ENCODE assay signal across 9 cellular contexts in the genomic region with DNA sequence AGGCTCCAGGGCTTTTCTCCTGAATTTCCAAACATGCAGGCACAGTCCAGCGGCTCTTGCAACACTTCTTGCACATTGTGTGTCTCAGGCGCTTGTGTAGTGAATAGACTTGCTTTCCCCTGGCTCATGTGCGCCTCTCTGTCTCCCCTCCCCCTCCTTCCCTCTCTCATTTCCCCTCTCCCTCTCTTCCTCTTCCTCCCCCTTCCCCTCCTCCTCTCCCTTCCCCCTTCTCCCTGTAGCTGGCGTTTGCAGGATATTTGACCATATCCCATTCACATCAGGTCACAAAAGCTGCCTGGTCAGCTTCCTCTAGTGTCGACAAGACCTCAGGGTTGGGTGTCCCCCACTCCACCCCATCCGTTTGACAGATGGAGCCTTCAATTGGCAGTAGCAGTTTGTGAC. TPM values are rescaled to one million over a fixed set of nuclear protein-coding genes. Genes with fewer than 3 reads are reported as not detected.
DNase-seq lines count a peak whose midpoint lies in the region; ATAC-seq and TF ChIP-seq lines count a peak whose summit lies in the region.
"Had no signal": no experiment of that assay in that cellular context is flagged by ENCODE, and none has a peak within 500 bp of the region (broad histone marks: within the 10 kb centered on the region; RNA-seq: fewer than 3 reads in every experiment).

No MANE protein-coding gene starts in this region.

- peak in 1 of 2 donors; percentile 24 for TF ChIP-seq EP300 in tibial nerve (IDR thresholded peaks at IDR 0.05)

- H3K36me3 ChIP-seq in tibial nerve = no peaks in the 10 kb centered on the region

- peaks cover 9% of the 10 kb centered on the region for H3K9me3 ChIP-seq in iPS-18c (ENCODE audit: control insufficient read depth, insufficient read depth, low read length)
- no peaks in the 10 kb centered on the region for H3K9me3 ChIP-seq in tibial nerve

- peaks cover 0 to 17% (median 0%) of the 10 kb centered on the region in 4 donors for H3K4me1 ChIP-seq in tibial nerve

- H3K4me3 ChIP-seq in iPS-18c (ENCODE audit: insufficient read depth, low read depth, low read length) = peak overlapping the region; percentile 35; the same call in 1 of the 2 replicates
- peak overlapping the region in 3 of 4 donors; percentile 39 to 72 (median 62) for H3K4me3 ChIP-seq in tibial nerve

- no peak for TF ChIP-seq CTCF in tibial nerve (IDR thresholded peaks at IDR 0.05)

- H3K4me1 Mint-ChIP-seq in activated T-helper 17 cell treated with anti-CD3 and anti-CD28 coated beads, Interleukin-2, amount 50 U/mL, for 72 hours = peaks cover 24% of the 10 kb centered on the region

- peak overlapping the region in 1 of 4 donors; percentile 80 for H3K27ac ChIP-seq in tibial nerve

- H3K27ac Mint-ChIP-seq in activated T-helper 17 cell treated with anti-CD3 and anti-CD28 coated beads, Interleukin-2, amount 50 U/mL, for 72 hours = no peak overlapping the region

- H3K9me3 Mint-ChIP-seq in activated T-helper 17 cell treated with anti-CD3 and anti-CD28 coated beads, Interleukin-2, amount 50 U/mL, for 72 hours = no peaks in the 10 kb centered on the region

- ATAC-seq in activated T-helper 17 cell treated with anti-CD3 and anti-CD28 coated beads, Interleukin-2, amount 50 U/mL, for 72 hours (replicated peaks) = no peak
- no peak for ATAC-seq in GM19463 (IDR thresholded peaks at IDR 0.05; ENCODE audit: unreplicated experiment)

- H3K4me3 Mint-ChIP-seq in activated T-helper 17 cell treated with anti-CD3 and anti-CD28 coated beads, Interleukin-2, amount 50 U/mL, for 72 hours = peak overlapping the region; percentile 78

- peak; percentile 62 for DNase-seq in activated effector memory CD4-positive, alpha-beta T cell treated with anti-CD3 and anti-CD28 coated beads, Interleukin-2, amount 50 U/mL, for 16 hours
- no peak for DNase-seq in activated effector memory CD4-positive, alpha-beta T cell treated with Interleukin-2 at 50 U/mL for 16 hours
- DNase-seq in tibial nerve (ENCODE audit: low spot score in 2 of 2) (peak in 1 of 2 donors; percentile 49), NCI-H1105 treated with DMSO at 0.1 percent for 48 hours (lab: John Stamatoyannopoulos, UW) (no peak), LoVo (ENCODE audit: low spot score) (no peak)
- DNase-seq: activated gamma-delta T cell treated with Interleukin-2 at 50 U/mL for 16 hours had no signal

- no peaks in the 10 kb centered on the region for H3K27me3 ChIP-seq in tibial nerve

- WGBS in tibial nerve, 2 donors = 10 to 28% methylated on average over 6 of the region's 6 CpGs

- TF ChIP-seq POLR2A in tibial nerve (IDR thresholded peaks at IDR 0.05) = no peak

- H3K27me3 Mint-ChIP-seq in activated T-helper 17 cell treated with anti-CD3 and anti-CD28 coated beads, Interleukin-2, amount 50 U/mL, for 72 hours = no peaks in the 10 kb centered on the region

- peaks cover 17% of the 10 kb centered on the region for H3K36me3 Mint-ChIP-seq in activated T-helper 17 cell treated with anti-CD3 and anti-CD28 coated beads, Interleukin-2, amount 50 U/mL, for 72 hours (ENCODE audit: low read depth)

RNA-seq across cellular contexts. Expression of a gene that starts 2.4 kb away (rescaled TPM):
- 1 to 10 TPM; 2.4 to 2.9 TPM for total RNA-seq in activated T-helper 17 cell treated with anti-CD3 and anti-CD28 coated beads, Interleukin-2, amount 50 U/mL, for 72 hours
- 100 to 1,000 TPM in 1 of 4 donors, 10 to 100 TPM in 3; 35.6 to 106 (median 72.9) TPM for total RNA-seq in tibial nerve

RNA-seq across cellular contexts. Expression of a gene that starts 30.8 kb away (rescaled TPM):
- 1 to 10 TPM; 2.0 to 3.0 TPM for total RNA-seq in activated T-helper 17 cell treated with anti-CD3 and anti-CD28 coated beads, Interleukin-2, amount 50 U/mL, for 72 hours
- 10 to 100 TPM in 1 of 4 donors, 1 to 10 TPM in 3; 3.1 to 16.2 (median 4.6) TPM for total RNA-seq in tibial nerve

Comparison
In these comparisons a context has a peak if more than half of its experiments do, and no peak if none do; other contexts are left out.
1. RNA of a gene that starts 2.4 kb away (total RNA-seq): 35.6 to 106 TPM in tibial nerve; 2.4 to 2.9 TPM in activated T-helper 17 cell treated with anti-CD3 and anti-CD28 coated beads, Interleukin-2, amount 50 U/mL, for 72 hours; every median in the first group is over 4 times any median in the second.